Comparison of ENCODE assay signal across 13 cellular contexts in genomic region chr1:62038594-62039284, GRCh38.
DNase-seq lines count a peak whose midpoint lies in the region; ATAC-seq, FAIRE-seq and TF ChIP-seq lines count a peak whose summit lies in the region.
"Had no signal": no experiment of that assay in that cellular context is flagged by ENCODE, and none has a peak within 500 bp of the region (broad histone marks: within the 10 kb centered on the region; RNA-seq: fewer than 3 reads in every experiment).

No MANE protein-coding gene starts in this region.

- DNase-seq in NCI-H2171 treated with DMSO at 0.1 percent for 48 hours (lab: John Stamatoyannopoulos, UW) (peak; percentile 22), NCI-H2171 (lab: John Stamatoyannopoulos, UW) (no peak), Kasumi-1 (lab: John Stamatoyannopoulos, UW) (peak; percentile 2 to 28), K562 (ENCODE audit: extremely low read depth in 1 of 4, low spot score in 3 of 4) (peak in 3 of 4 experiments; percentile 2 to 18 (median 13)), testis (peak; percentile 87), upper lobe of left lung (no peak), AG20443 (ENCODE audit: low spot score) (no peak)
- no peak for DNase-seq in effector CD8-positive, alpha-beta T cell (lab: John Stamatoyannopoulos, UW)
- DNase-seq: activated CD8-positive, alpha-beta memory T cell treated with anti-CD3 and anti-CD28 coated beads for 24 hours; kidney; NCI-H1694; ovary; stomach had no signal

- no peaks in the 10 kb centered on the region for H3K36me3 ChIP-seq in K562 (ENCODE audit: control insufficient read depth, insufficient read depth, low read length)
- no peaks in the 10 kb centered on the region for H3K36me3 ChIP-seq in testis (ENCODE audit: low read depth, missing control alignments)
- H3K36me3 ChIP-seq in upper lobe of left lung, result no peaks in the 10 kb centered on the region
- H3K36me3 ChIP-seq: ovary had no signal

- H3K27ac ChIP-seq in K562 (ENCODE audit: extremely low read depth, low read depth, low read length), result no peak overlapping the region
- H3K27ac ChIP-seq in testis, result no peak overlapping the region
- H3K27ac ChIP-seq in upper lobe of left lung, result no peak overlapping the region
- H3K27ac ChIP-seq: ovary, stomach had no signal

- no peak for FAIRE-seq in K562 (lab: Jason Lieb, UNC)
- FAIRE-seq: kidney had no signal

- TF ChIP-seq CTCF in K562 (IDR thresholded peaks at IDR 0.05 in 2 of 3, conservative IDR thresholded peaks at IDR 0.05 in 1 of 3; ENCODE audit: insufficient read depth in 2 of 3, low read depth in 1 of 3, low read length in 3 of 3), result no peak
- no peak for TF ChIP-seq CTCF in testis (IDR thresholded peaks at IDR 0.05)
- no peak for TF ChIP-seq CTCF in upper lobe of left lung (IDR thresholded peaks at IDR 0.05)

- peak; percentile 58 for ATAC-seq in K562
- ATAC-seq in upper lobe of left lung (ENCODE audit: low FRiP score in 2 of 2), result no peak

- no peak overlapping the region for H3K4me2 ChIP-seq in K562 (ENCODE audit: insufficient read depth, low read length)

- H3K9me3 ChIP-seq in K562 (replicated peaks; ENCODE audit: control insufficient read depth, insufficient read depth, low read depth, low read length) (no peaks in the 10 kb centered on the region), testis (no peaks in the 10 kb centered on the region), upper lobe of left lung (no peaks in the 10 kb centered on the region)
- H3K9me3 ChIP-seq: ovary, stomach had no signal

- 1% methylated on average over 7 of the region's 7 CpGs for WGBS in K562 (ENCODE audit: insufficient coverage, low coverage, missing lambda C conversion rate)
- 62 to 75% methylated on average over 7 of the region's 7 CpGs for WGBS in testis, 2 donors
- WGBS in upper lobe of left lung, 2 donors, result 88 to 89% methylated on average over 7 of the region's 7 CpGs

- no peak for TF ChIP-seq POLR2A in K562 (conservative IDR thresholded peaks at IDR 0.05)
- TF ChIP-seq POLR2A in testis (IDR thresholded peaks at IDR 0.05), result no peak
- TF ChIP-seq POLR2A in upper lobe of left lung (IDR thresholded peaks at IDR 0.05), result no peak

- no peaks in the 10 kb centered on the region for H3K79me2 ChIP-seq in K562 (ENCODE audit: control insufficient read depth, insufficient read depth, low read length)

- no TSS peak for BruUV-seq in K562 (replicated peaks; lab: Mats Ljungman, UMichigan)

- intact Hi-C loops in K562 (cut with micrococcal nuclease) (no loop called here), testis (cut with DNase I; ENCODE audit: low total_unique reads) (no loop called here)

- no peak for TF ChIP-seq RAD21 in K562 (CRISPR knock-in tag; conservative IDR thresholded peaks at IDR 0.05 in 1 of 2, IDR thresholded peaks at IDR 0.05 in 1 of 2)

- in situ Hi-C loops in K562 (cut with MboI), result no loop called here

- no peak overlapping the region for H3K4me3 ChIP-seq in K562
- H3K4me3 ChIP-seq in testis, result no peak overlapping the region
- no peak overlapping the region for H3K4me3 ChIP-seq in upper lobe of left lung
- H3K4me3 ChIP-seq: ovary, stomach had no signal

- no peak for TF ChIP-seq EP300 in K562 (IDR thresholded peaks at IDR 0.05; ENCODE audit: low read length)
- no peak for TF ChIP-seq EP300 in upper lobe of left lung (IDR thresholded peaks at IDR 0.05)

- H4K20me1 ChIP-seq in K562 (replicated peaks; ENCODE audit: control insufficient read depth, insufficient read depth, low read length), result no peaks in the 10 kb centered on the region

- no peak overlapping the region for H2AFZ ChIP-seq in K562 (ENCODE audit: low read depth, low read length)

- CTCF ChIA-PET in K562 (lab: Yijun Ruan, JAX; ENCODE audit: low intra/inter-chr PET ratio), result no interaction called here

- H3K27me3 ChIP-seq in K562 (ENCODE audit: control insufficient read depth in 2 of 2, insufficient read depth in 2 of 2, low read length in 2 of 2) (peaks cover 6 to 7% of the 10 kb centered on the region in 2 experiments; a peak in 4 of 5 replicates), testis (no peaks in the 10 kb centered on the region), upper lobe of left lung (no peaks in the 10 kb centered on the region)
- H3K27me3 ChIP-seq: ovary, stomach had no signal

- POLR2A ChIA-PET in K562 (lab: Yijun Ruan, JAX), result no interaction called here

- no peaks in the 10 kb centered on the region for H3K4me1 ChIP-seq in K562 (replicated peaks in 1 of 2; ENCODE audit: control insufficient read depth in 2 of 2, insufficient read depth in 2 of 2, low read length in 2 of 2)
- H3K4me1 ChIP-seq in testis, result no peaks in the 10 kb centered on the region
- H3K4me1 ChIP-seq in upper lobe of left lung, result no peaks in the 10 kb centered on the region
- H3K4me1 ChIP-seq: stomach had no signal

- H3K9me1 ChIP-seq in K562 (ENCODE audit: control insufficient read depth, insufficient read depth, low read length), result no peaks in the 10 kb centered on the region

- no peak overlapping the region for H3K9ac ChIP-seq in K562 (ENCODE audit: insufficient read depth in 1 of 2, low read depth in 2 of 2, low read length in 2 of 2)

TF ChIP-seq in K562, 482 proteins besides CTCF, POLR2A, EP300 and RAD21:
- no peak for TF ChIP-seq MITF (IDR thresholded peaks at IDR 0.05)
- no peak for TF ChIP-seq CEBPG (CRISPR knock-in tag; IDR thresholded peaks at IDR 0.05)
- TF ChIP-seq CEBPG (tag; conservative IDR thresholded peaks at IDR 0.05 in 1 of 2, IDR thresholded peaks at IDR 0.05 in 1 of 2), result peak; percentile 24 to 77; a peak in 2 of 4 replicates
- TF ChIP-seq ZNF175 (CRISPR knock-in tag; IDR thresholded peaks at IDR 0.05; ENCODE audit: low read depth), result no peak
- peak; percentile 61 for TF ChIP-seq CEBPB (tag; IDR thresholded peaks at IDR 0.05)

Comparison
In these comparisons a context has a peak if more than half of its experiments do, and no peak if none do; other contexts are left out.
1. DNase-seq: peak in NCI-H2171 treated with DMSO at 0.1 percent for 48 hours (single experiment), Kasumi-1 (2 of 2), K562 (3 of 4) and testis (single experiment); none in NCI-H2171 (single experiment), upper lobe of left lung (0 of 2), effector CD8-positive, alpha-beta T cell (single experiment) and AG20443 (single experiment).